9 cellular contexts compared by ENCODE assay signal in the genomic region with DNA sequence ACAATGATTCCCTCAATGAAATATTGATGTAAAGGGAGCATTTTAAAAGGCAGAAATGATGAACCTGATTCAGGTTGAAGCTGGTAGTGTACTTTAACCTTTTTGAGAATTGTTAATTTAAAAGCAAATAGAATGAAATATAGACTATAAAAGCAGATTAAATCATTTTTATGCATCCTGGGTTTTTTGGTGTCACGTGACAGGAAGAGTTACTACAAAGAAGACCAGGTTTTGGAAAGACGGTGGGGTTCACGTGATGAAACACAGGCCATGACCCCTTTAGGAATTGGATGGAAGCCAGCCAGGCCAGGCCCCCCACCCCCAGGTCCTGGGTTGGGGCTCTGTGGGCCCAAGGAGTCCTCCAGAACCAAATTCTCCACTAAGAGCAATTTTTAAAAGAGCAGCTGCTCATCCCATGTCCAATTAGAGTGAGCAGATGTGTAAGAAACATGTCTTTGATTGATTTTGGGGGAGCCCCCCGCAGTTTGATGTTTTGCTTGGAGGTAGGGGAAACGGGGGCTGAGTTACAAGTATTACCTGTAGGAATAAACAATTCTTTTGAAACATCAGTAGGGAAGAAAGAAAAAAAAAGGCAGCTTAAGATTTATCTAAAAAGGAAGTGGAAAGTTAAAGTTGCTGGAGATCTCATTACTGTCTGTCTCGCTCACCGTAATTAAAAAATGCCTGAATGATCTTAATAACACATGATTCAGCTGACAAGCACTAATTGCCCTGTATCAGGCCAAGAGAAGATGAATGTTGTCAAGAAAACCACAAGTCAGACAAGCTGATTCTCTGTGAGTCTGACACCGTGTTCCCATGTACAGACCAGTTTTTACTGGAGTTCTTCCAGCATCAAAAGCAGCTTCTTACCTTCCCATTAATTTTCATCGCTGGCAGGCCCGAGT.
DNase-seq lines count a peak whose midpoint lies in the region; ATAC-seq and TF ChIP-seq lines count a peak whose summit lies in the region.
"Had no signal": no experiment of that assay in that cellular context is flagged by ENCODE, and none has a peak within 500 bp of the region (broad histone marks: within the 10 kb centered on the region; RNA-seq: fewer than 3 reads in every experiment).

No MANE protein-coding gene starts in this region.

- H3K4me1 Mint-ChIP-seq in Calu3 (ENCODE audit: low read depth, unreplicated experiment), result peaks cover 43% of the 10 kb centered on the region

- no peak for TF ChIP-seq CTCF in Calu3 (IDR thresholded peaks at IDR 0.05; ENCODE audit: unreplicated experiment)
- no peak for TF ChIP-seq CTCF in OCI-LY7 (conservative IDR thresholded peaks at IDR 0.05; ENCODE audit: low read length)

- intact Hi-C loops in Calu3 (cut with micrococcal nuclease; ENCODE audit: unreplicated experiment) (no loop called here), OCI-LY7 (cut with micrococcal nuclease; ENCODE audit: unreplicated experiment) (no loop called here), posterior vena cava (cut with DNase I) (loop anchor here in 1 of 2 donors (5.0 kb wide), 1 partner anchor 718 kb away; no protein-coding TSS in a partner anchor)

- no peak overlapping the region for H2AFZ ChIP-seq in OCI-LY7 (ENCODE audit: low read length)

- H3K4me3 ChIP-seq in OCI-LY7 (ENCODE audit: low read depth, low read length, poor library complexity, severe bottlenecking), result peak overlapping the region; percentile 47

- no peaks in the 10 kb centered on the region for H3K9me2 ChIP-seq in OCI-LY7 (ENCODE audit: insufficient read depth, low read length)

- peaks cover 37% of the 10 kb centered on the region for H3K36me3 ChIP-seq in OCI-LY7 (ENCODE audit: insufficient read depth, low read length)

- DNase-seq in Calu3 (no peak), OCI-LY7 (ENCODE audit: low spot score) (no peak), epithelial cell of prostate (ENCODE audit: low read depth, low spot score) (peak; percentile 85), posterior vena cava (ENCODE audit: low spot score) (peak; percentile 54), NCI-H748 treated with DMSO at 0.1 percent for 48 hours (lab: John Stamatoyannopoulos, UW) (no peak)
- no peak for DNase-seq in stimulated activated CD4-positive, alpha-beta T cell treated with anti-CD3 and anti-CD28 coated beads, Interleukin-12 subunit alpha, Interleukin-12 subunit beta, amount 100 ng/mL, for 4 hours
- DNase-seq: stimulated activated CD4-positive, alpha-beta T cell treated with anti-CD3 and anti-CD28 coated beads, Interleukin-2, amount 100 ng/mL, for 24 hours had no signal

- peaks cover 100% of the 10 kb centered on the region for H3K4me1 ChIP-seq in OCI-LY7 (ENCODE audit: insufficient read depth, low read length, poor library complexity, severe bottlenecking)

- H3K4me2 ChIP-seq in OCI-LY7 (ENCODE audit: low read length), result peak overlapping the region; percentile 100

- no peaks in the 10 kb centered on the region for H3K9me3 Mint-ChIP-seq in Calu3 (ENCODE audit: low read depth, unreplicated experiment)

- peak overlapping the region; percentile 40 for H3K27ac Mint-ChIP-seq in Calu3 (ENCODE audit: unreplicated experiment)

- CTCF ChIA-PET in Calu3 (lab: Charles Lee), result interaction anchor here (1.0 kb wide), 1 partner anchor 10 kb away, joined by 3 read pairs; no protein-coding TSS in a partner anchor
- CTCF ChIA-PET in OCI-LY7 (lab: Charles Lee; ENCODE audit: unreplicated experiment), result no interaction called here

- BruUV-seq in Calu3 (replicated peaks; lab: Mats Ljungman, UMichigan), result no TSS peak
- no TSS peak for BruUV-seq in OCI-LY7 (replicated peaks; lab: Mats Ljungman, UMichigan)

- no peaks in the 10 kb centered on the region for H3K27me3 Mint-ChIP-seq in Calu3 (ENCODE audit: unreplicated experiment)

- peaks cover 8% of the 10 kb centered on the region for H3K36me3 Mint-ChIP-seq in Calu3 (ENCODE audit: insufficient read depth, unreplicated experiment)

- peaks cover 23% of the 10 kb centered on the region; the same call in 1 of the 2 replicates for H4K20me1 ChIP-seq in OCI-LY7 (ENCODE audit: insufficient read depth, low read length)

- H3K27ac ChIP-seq in OCI-LY7 (ENCODE audit: low read depth, low read length, poor library complexity, severe bottlenecking) (peak overlapping the region; percentile 97), epithelial cell of prostate (peak overlapping the region; percentile 99)

- POLR2A ChIA-PET in OCI-LY7 (lab: Charles Lee), result interaction anchor here (0.5 to 2.1 kb wide), 10 partner anchors 11 to 83 kb away, joined by 3 to 17 read pairs (median 3); no protein-coding TSS in a partner anchor

- ATAC-seq in GM18502 (IDR thresholded peaks at IDR 0.05; ENCODE audit: poor library complexity, unreplicated experiment) (no peak), GM18861 (IDR thresholded peaks at IDR 0.05; ENCODE audit: unreplicated experiment) (no peak)

- peaks cover 100% of the 10 kb centered on the region for H3K79me2 ChIP-seq in OCI-LY7 (ENCODE audit: insufficient read depth, low read depth, low read length)

- no peaks in the 10 kb centered on the region for H3K9me3 ChIP-seq in OCI-LY7 (ENCODE audit: low read length)

- no peak overlapping the region for H3K4me3 Mint-ChIP-seq in Calu3 (ENCODE audit: low read depth, unreplicated experiment)

Comparison
In these comparisons a context has a peak if more than half of its experiments do, and no peak if none do; other contexts are left out.
1. DNase-seq: peak in epithelial cell of prostate (single experiment) and posterior vena cava (single experiment); none in Calu3 (single experiment), OCI-LY7 (single experiment), NCI-H748 treated with DMSO at 0.1 percent for 48 hours (single experiment) and stimulated activated CD4-positive, alpha-beta T cell treated with anti-CD3 and anti-CD28 coated beads, Interleukin-12 subunit alpha, Interleukin-12 subunit beta, amount 100 ng/mL, for 4 hours (single experiment).